In genomic region chr2:207423886-207424285, GRCh38 we compare ENCODE assay signal across 8 cellular contexts.
DNase-seq lines count a peak whose midpoint lies in the region; ATAC-seq, FAIRE-seq and TF ChIP-seq lines count a peak whose summit lies in the region.

No MANE protein-coding gene starts in this region.

- no peak for TF ChIP-seq CTCF in lung (IDR thresholded peaks at IDR 0.05; ENCODE audit: control extremely low read depth, extremely low read depth)

- FAIRE-seq in GM19239 (lab: Jason Lieb, UNC), result no peak

- WGBS in lung, 2 donors, result 57 to 63% methylated on average over 3 of the region's 3 CpGs

- ATAC-seq in HG03159 (IDR thresholded peaks at IDR 0.05; ENCODE audit: unreplicated experiment) (peak; percentile 86), lung (ENCODE audit: insufficient read depth, low FRiP score) (peak; percentile 53)

- H3K36me3 ChIP-seq in lung (ENCODE audit: control insufficient read depth in 2 of 2, insufficient read depth in 2 of 2, low read length in 2 of 2), result no peaks in the 10 kb centered on the region

- no peaks in the 10 kb centered on the region for H3K9me3 ChIP-seq in lung (ENCODE audit: control insufficient read depth in 2 of 2, insufficient read depth in 1 of 2, low read length in 1 of 2)

- no peaks in the 10 kb centered on the region for H3K27me3 ChIP-seq in lung (ENCODE audit: control insufficient read depth, insufficient read depth)

- H3K27ac ChIP-seq in lung (ENCODE audit: low read depth in 1 of 2, low read length in 1 of 2), result no peak overlapping the region

- peak; percentile 78 for DNase-seq in AG08395 (ENCODE audit: low spot score)
- peak; percentile 9 for DNase-seq in GM19239 (ENCODE audit: insufficient read length, low spot score)
- DNase-seq in T1000 (lab: John Stamatoyannopoulos, UW), result peak; percentile 57
- no peak for DNase-seq in lung (ENCODE audit: low spot score)
- no peak for DNase-seq in DMS 273 (lab: John Stamatoyannopoulos, UW; ENCODE audit: unreplicated experiment)
- DNase-seq in cortex of kidney (lab: John Stamatoyannopoulos, UW), result no peak
- no peak for DNase-seq in hypothalamus (lab: John Stamatoyannopoulos, UW)

- no peak overlapping the region for H3K4me3 ChIP-seq in lung

- no peaks in the 10 kb centered on the region for H3K4me1 ChIP-seq in lung (ENCODE audit: control insufficient read depth in 2 of 2, insufficient read depth in 2 of 2, low read length in 2 of 2)

Comparison
In these comparisons a context has a peak if more than half of its experiments do, and no peak if none do; other contexts are left out.
1. DNase-seq: peak in AG08395 (single experiment), GM19239 (single experiment) and T1000 (single experiment); none in lung (single experiment), DMS 273 (single experiment), cortex of kidney (single experiment) and hypothalamus (0 of 51).